ENCODE assay signal across 8 cellular contexts in the genomic region with DNA sequence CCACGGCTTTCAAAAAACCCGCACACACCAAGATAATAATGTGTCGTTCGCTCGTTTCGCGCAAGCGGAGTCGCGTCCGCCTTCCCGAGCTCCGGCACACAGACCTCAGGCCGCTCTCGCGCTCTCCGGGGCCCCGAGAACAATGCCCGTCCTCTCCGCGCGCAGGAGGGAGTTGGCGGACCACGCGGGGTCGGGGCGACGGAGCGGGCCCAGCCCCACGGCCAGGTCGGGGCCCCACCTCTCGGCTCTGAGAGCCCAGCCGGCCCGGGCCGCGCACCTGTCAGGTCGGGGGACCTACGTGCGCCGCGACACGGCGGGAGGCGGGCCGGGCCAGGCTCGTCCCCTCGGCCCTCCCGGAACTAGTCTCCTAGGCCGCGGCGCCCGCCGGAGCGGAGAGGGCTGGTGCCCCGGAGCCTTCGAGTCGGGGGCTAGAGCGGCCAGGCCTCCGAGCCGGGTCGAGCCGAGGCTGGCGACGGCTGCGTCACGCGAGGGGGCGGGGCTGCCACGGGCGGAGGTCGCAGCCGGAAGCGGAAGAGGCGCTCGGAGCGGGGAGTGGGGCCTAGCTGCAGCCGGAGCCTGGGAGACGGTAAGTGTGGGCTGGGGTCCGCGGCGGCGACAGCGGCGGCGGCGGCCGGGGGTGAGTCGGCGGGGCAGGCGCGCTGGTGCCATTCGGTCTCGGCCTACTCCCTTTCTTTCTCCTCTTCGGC. TPM values are rescaled to one million over a fixed set of nuclear protein-coding genes. Genes with fewer than 3 reads are reported as not detected.
A peak's percentile ranks its signal among the peaks of the same experiment; 100 is the strongest.
DNase-seq lines count a peak whose midpoint lies in the region; ATAC-seq and TF ChIP-seq lines count a peak whose summit lies in the region.

A gene (plus strand): TSS at position 524 of the 707 bp plus-strand sequence. CDS start 3,361 bp downstream, outside the sequence.

- peak; percentile 65 for TF ChIP-seq POLR2A in breast epithelium (IDR thresholded peaks at IDR 0.05)

- peak; percentile 57 for ATAC-seq in GM18873 (IDR thresholded peaks at IDR 0.05; ENCODE audit: low FRiP score, unreplicated experiment)
- peak; percentile 76 for ATAC-seq in HG03135 (IDR thresholded peaks at IDR 0.05; ENCODE audit: unreplicated experiment)

- H2AFZ ChIP-seq in smooth muscle cell (ENCODE audit: low read depth): peak within 1 kb of the TSS; percentile 77

- peak; percentile 89 for DNase-seq in ACHN
- peak; percentile 97 for DNase-seq in NCI-H2227 (lab: John Stamatoyannopoulos, UW; ENCODE audit: unreplicated experiment)
- peak; percentile 95 for DNase-seq in WERI-Rb-1
- peak; percentile 93 to 95 for DNase-seq in breast epithelium (ENCODE audit: low spot score in 2 of 2)
- DNase-seq in iPS-NIHi11 (ENCODE audit: low spot score): peak; percentile 99
- DNase-seq in smooth muscle cell (lab: John Stamatoyannopoulos, UW; ENCODE audit: unreplicated experiment): peak; percentile 84

- no peaks in the 10 kb centered on the region for H3K27me3 ChIP-seq in WERI-Rb-1 (ENCODE audit: insufficient read depth, low read depth, severe bottlenecking)
- no peaks in the 10 kb centered on the region for H3K27me3 ChIP-seq in breast epithelium
- H3K27me3 ChIP-seq in smooth muscle cell (ENCODE audit: low read depth): no peaks in the 10 kb centered on the region

- peaks cover 50% of the 10 kb centered on the region for H3K79me2 ChIP-seq in smooth muscle cell (ENCODE audit: low read depth)

- intact Hi-C loops in breast epithelium (cut with DNase I; ENCODE audit: low total_unique reads): loop anchor here (10.0 kb wide), 1 partner anchor 71 kb away; a partner anchor contains a TSS

- no peaks in the 10 kb centered on the region for H3K9me3 ChIP-seq in WERI-Rb-1 (ENCODE audit: severe bottlenecking)
- H3K9me3 ChIP-seq in breast epithelium: no peaks in the 10 kb centered on the region
- H3K9me3 ChIP-seq in smooth muscle cell (replicated peaks; ENCODE audit: low read depth): no peaks in the 10 kb centered on the region

- WGBS in smooth muscle cell (ENCODE audit: low lambda C conversion rate): under 1% methylated on average over 85 of the region's 94 CpGs

- peaks cover 10% of the 10 kb centered on the region for H3F3A ChIP-seq in smooth muscle cell (ENCODE audit: low read depth)

- peaks cover 0 to 26% of the 10 kb centered on the region in 2 donors for H3K4me1 ChIP-seq in breast epithelium
- H3K4me1 ChIP-seq in smooth muscle cell (ENCODE audit: low read depth): peaks cover 9% of the 10 kb centered on the region

- no peak for TF ChIP-seq CTCF in WERI-Rb-1 (IDR thresholded peaks at IDR 0.05; ENCODE audit: low read depth, low read length)
- TF ChIP-seq CTCF in breast epithelium (IDR thresholded peaks at IDR 0.05): no peak
- no peak for TF ChIP-seq CTCF in smooth muscle cell (IDR thresholded peaks at IDR 0.05; ENCODE audit: borderline replicate concordance, insufficient read depth, poor library complexity, severe bottlenecking)

- H3K4me3 ChIP-seq in WERI-Rb-1 (ENCODE audit: low read depth, low read length) (peak within 1 kb of the TSS; percentile 93), breast epithelium (peak within 1 kb of the TSS; percentile 90 to 99 (median 98)), smooth muscle cell (peak within 1 kb of the TSS; percentile 92)

- H3K27ac ChIP-seq in WERI-Rb-1 (peak within 1 kb of the TSS; percentile 91), breast epithelium (peak within 1 kb of the TSS; percentile 99), smooth muscle cell (ENCODE audit: low read depth) (peak within 1 kb of the TSS; percentile 91)

- in situ Hi-C loops in ACHN (cut with HindIII; ENCODE audit: low pct_ligation_motif_present, low pct_unique_long_range_greater_than_20kb, low sequenced_read_pairs): no loop called here

- peak within 1 kb of the TSS; percentile 99 for H3K9ac ChIP-seq in smooth muscle cell (ENCODE audit: low read depth)

- peaks cover 44% of the 10 kb centered on the region for H4K20me1 ChIP-seq in smooth muscle cell (ENCODE audit: low read depth)

- H3K36me3 ChIP-seq in WERI-Rb-1: peaks cover 16% of the 10 kb centered on the region
- no peaks in the 10 kb centered on the region for H3K36me3 ChIP-seq in breast epithelium
- no peaks in the 10 kb centered on the region for H3K36me3 ChIP-seq in smooth muscle cell (ENCODE audit: low read depth)

- peak within 1 kb of the TSS; percentile 92 for H3K4me2 ChIP-seq in smooth muscle cell

RNA-seq across cellular contexts. Expression of the gene that starts here (rescaled TPM):
- total RNA-seq in breast epithelium (100 to 1,000 TPM in 2 of 3 donors, 10 to 100 TPM in 1; 99.2 to 110 (median 101) TPM), smooth muscle cell (92.4 and 105 TPM in 2 replicates)
- polyA plus RNA-seq in smooth muscle cell: 68.8 and 72.6 TPM in 2 replicates

Comparison
In these comparisons a context has a peak if more than half of its experiments do, and no peak if none do; other contexts are left out.
1. Peak in every context shown above with its lines: DNase-seq, ATAC-seq, H3K4me3 ChIP-seq and H3K27ac ChIP-seq.